In genomic region chr7:17523813-17524741, GRCh38 we compare ENCODE assay signal across 1 cellular context.
TF ChIP-seq lines count a peak whose summit lies in the region.

No MANE protein-coding gene starts in this region.

TF ChIP-seq in liver, 16 proteins besides CTCF, POLR2A, EP300 and RAD21 (continued from another document):
- peak; percentile 40 for TF ChIP-seq REST (IDR thresholded peaks at IDR 0.05)
- peak; percentile 95 for TF ChIP-seq FOXA1 (IDR thresholded peaks at IDR 0.05)
- peak in 1 of 2 donors; percentile 42 for TF ChIP-seq EGR1 (IDR thresholded peaks at IDR 0.05; ENCODE audit: low read depth in 2 of 2)
- TF ChIP-seq HNF4A (conservative IDR thresholded peaks at IDR 0.05), result peak; percentile 92 to 95
- peak; percentile 73 for TF ChIP-seq SP1 (IDR thresholded peaks at IDR 0.05)
- TF ChIP-seq HNF4G (IDR thresholded peaks at IDR 0.05), result peak; percentile 74
